In genomic region chr2:190979906-190980629, GRCh38 we compare ENCODE assay signal across 9 cellular contexts. TPM values are rescaled to one million over a fixed set of nuclear protein-coding genes. Genes with fewer than 3 reads are reported as not detected.
A peak's percentile ranks its signal among the peaks of the same experiment; 100 is the strongest.
DNase-seq lines count a peak whose midpoint lies in the region; FAIRE-seq and TF ChIP-seq lines count a peak whose summit lies in the region.
"Had no signal": no experiment of that assay in that cellular context is flagged by ENCODE, and none has a peak within 500 bp of the region (broad histone marks: within the 10 kb centered on the region; RNA-seq: fewer than 3 reads in every experiment).

No MANE protein-coding gene starts in this region.

- no peak for DNase-seq in GM12892 (ENCODE audit: insufficient read length)
- DNase-seq in esophagus squamous epithelium (lab: John Stamatoyannopoulos, UW): peak; percentile 19
- peak; percentile 98 for DNase-seq in pulmonary artery endothelial cell (ENCODE audit: low read depth, low spot score)
- no peak for DNase-seq in NCI-H2107 (lab: John Stamatoyannopoulos, UW)
- no peak for DNase-seq in NOMO-1 (lab: John Stamatoyannopoulos, UW; ENCODE audit: unreplicated experiment in 2 of 2)
- DNase-seq in NCI-H1694 treated with DMSO at 0.1 percent for 48 hours (lab: John Stamatoyannopoulos, UW): no peak
- no peak for DNase-seq in caudate nucleus (lab: John Stamatoyannopoulos, UW)
- DNase-seq: activated T-cell treated with anti-CD3 and anti-CD28 coated beads, Interleukin-2, amount 50 U/mL, for 1 hour had no signal

- H3K4me3 ChIP-seq in OCI-LY1 (ENCODE audit: low read depth, low read length, poor library complexity, severe bottlenecking) (no peak overlapping the region), esophagus squamous epithelium (peak overlapping the region in 1 of 4 donors; percentile 16)

- H3K4me1 ChIP-seq in OCI-LY1 (ENCODE audit: insufficient read depth, low read length, severe bottlenecking) (peaks cover 24% of the 10 kb centered on the region), esophagus squamous epithelium (no peaks in the 10 kb centered on the region)

- FAIRE-seq in GM12892 (lab: Jason Lieb, UNC): no peak

- H3K79me2 ChIP-seq in OCI-LY1 (ENCODE audit: insufficient read depth, low read length): no peaks in the 10 kb centered on the region

- H3K9me2 ChIP-seq in OCI-LY1 (ENCODE audit: low read depth, low read length): no peaks in the 10 kb centered on the region

- H3K9ac ChIP-seq in OCI-LY1 (ENCODE audit: low read length): no peak overlapping the region

- 64 to 68% methylated on average over 8 to 13 of the region's 14 CpGs for WGBS in esophagus squamous epithelium, 2 donors

- H3K27me3 ChIP-seq in OCI-LY1 (ENCODE audit: insufficient read depth, low read length): no peaks in the 10 kb centered on the region
- H3K27me3 ChIP-seq in esophagus squamous epithelium: no peaks in the 10 kb centered on the region

- H3K27ac ChIP-seq in OCI-LY1 (ENCODE audit: low read depth, low read length, poor library complexity, severe bottlenecking) (peak overlapping the region; percentile 67), esophagus squamous epithelium (peak overlapping the region in 3 of 4 donors; percentile 40 to 54 (median 45)), caudate nucleus (ENCODE audit: low read depth, low read length) (no peak overlapping the region)

- no peak for TF ChIP-seq CTCF in OCI-LY1 (IDR thresholded peaks at IDR 0.05; ENCODE audit: low read length)
- no peak for TF ChIP-seq CTCF in esophagus squamous epithelium (IDR thresholded peaks at IDR 0.05)

- no peak overlapping the region; the same call in 1 of the 2 replicates for H3K4me2 ChIP-seq in OCI-LY1 (ENCODE audit: low read length)

- no peaks in the 10 kb centered on the region for H3F3A ChIP-seq in OCI-LY1 (ENCODE audit: insufficient read depth, low read length)

- TF ChIP-seq POLR2A in GM12892 (IDR thresholded peaks at IDR 0.05; ENCODE audit: low read depth, low read length): peak; percentile 29; the same call in 1 of the 2 replicates
- TF ChIP-seq POLR2A in esophagus squamous epithelium (IDR thresholded peaks at IDR 0.05): no peak

- no peak overlapping the region for H2AFZ ChIP-seq in OCI-LY1 (ENCODE audit: low read length)

- intact Hi-C loops in esophagus squamous epithelium (cut with DNase I): no loop called here

- H4K20me1 ChIP-seq in OCI-LY1 (ENCODE audit: insufficient read depth, low read length): no peaks in the 10 kb centered on the region

- H3K36me3 ChIP-seq in OCI-LY1 (ENCODE audit: insufficient read depth, low read length) (peaks cover 85% of the 10 kb centered on the region), esophagus squamous epithelium (peaks cover 23 to 100% (median 75%) of the 10 kb centered on the region in 3 donors)

- no peaks in the 10 kb centered on the region for H3K9me3 ChIP-seq in OCI-LY1 (ENCODE audit: low read length)
- H3K9me3 ChIP-seq in esophagus squamous epithelium: no peaks in the 10 kb centered on the region

RNA-seq across cellular contexts. Expression of gene STAT1, which starts 33.9 kb away (rescaled TPM):
- 219 TPM for polyA plus RNA-seq in GM12892 (2012; ENCODE audit: missing spikeins)
- total RNA-seq in esophagus squamous epithelium (10 to 100 TPM; 23.6 to 58.9 (median 36.1) TPM), pulmonary artery endothelial cell (75.0 and 119 TPM in 2 replicates)

Comparison
In these comparisons a context has a peak if more than half of its experiments do, and no peak if none do; other contexts are left out.
1. DNase-seq: peak in esophagus squamous epithelium (single experiment) and pulmonary artery endothelial cell (single experiment); none in GM12892 (single experiment), NCI-H2107 (single experiment), NOMO-1 (0 of 2), NCI-H1694 treated with DMSO at 0.1 percent for 48 hours (single experiment) and caudate nucleus (0 of 61).